9 cellular contexts compared by ENCODE assay signal in the genomic region with DNA sequence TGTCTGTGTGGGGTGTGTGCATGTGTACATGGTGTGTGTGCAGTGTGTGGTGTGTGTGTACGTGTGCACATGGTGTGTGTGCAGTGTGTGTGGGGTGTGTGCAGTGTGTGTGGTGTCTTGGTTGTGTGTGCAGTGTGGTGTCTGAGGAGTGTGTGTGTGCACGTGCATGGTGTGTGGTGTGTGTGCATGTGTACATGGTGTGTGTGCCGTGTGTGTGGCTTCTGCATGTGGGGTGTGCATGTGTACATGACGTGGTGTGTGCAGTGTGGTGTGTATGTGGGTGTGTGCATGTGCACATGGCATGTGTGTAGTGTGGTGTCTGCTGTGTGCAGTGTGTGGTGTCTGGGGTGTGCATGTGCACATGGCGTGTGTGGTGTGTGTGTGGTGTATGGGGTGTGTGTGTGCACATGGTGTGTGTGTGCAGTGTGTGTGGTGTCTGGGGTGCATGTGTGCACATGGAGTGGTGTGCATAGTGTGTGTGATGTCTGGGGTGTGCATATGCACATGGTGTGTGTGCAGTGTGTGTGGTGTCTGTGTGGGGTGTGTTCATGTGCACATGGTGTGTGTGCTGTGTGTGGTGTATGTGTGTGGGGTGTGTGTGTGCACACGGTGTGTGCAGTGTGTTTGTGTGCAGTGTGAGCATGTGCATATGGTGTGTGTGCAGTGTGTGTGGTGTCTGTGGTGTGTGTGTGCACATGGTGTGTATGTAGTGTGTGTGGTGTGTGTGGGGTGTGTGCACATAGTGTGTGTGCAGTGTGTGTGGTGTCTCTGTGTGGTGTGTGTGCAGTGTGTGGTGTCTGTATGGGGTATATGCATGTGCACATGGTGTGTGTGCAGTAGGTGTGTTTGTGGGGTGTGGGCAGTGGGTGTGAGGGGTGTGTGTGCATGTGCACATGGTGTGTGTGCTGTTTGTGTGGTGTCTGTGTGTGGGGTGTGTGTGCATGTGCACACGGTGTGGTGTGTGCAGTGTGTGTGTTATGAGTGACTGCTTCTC. TPM values are rescaled to one million over a fixed set of nuclear protein-coding genes. Genes with fewer than 3 reads are reported as not detected.
A peak's percentile ranks its signal among the peaks of the same experiment; 100 is the strongest.
DNase-seq lines count a peak whose midpoint lies in the region; ATAC-seq and TF ChIP-seq lines count a peak whose summit lies in the region.
"Had no signal": no experiment of that assay in that cellular context is flagged by ENCODE, and none has a peak within 500 bp of the region (broad histone marks: within the 10 kb centered on the region; RNA-seq: fewer than 3 reads in every experiment).

No MANE protein-coding gene starts in this region.

- TF ChIP-seq POLR2A in thyroid gland (IDR thresholded peaks at IDR 0.05), result no peak

- TF ChIP-seq CTCF in GM10266 (IDR thresholded peaks at IDR 0.05; ENCODE audit: control insufficient read depth, insufficient read depth, low read depth, missing control alignments) (no peak), fibroblast of mammary gland (conservative IDR thresholded peaks at IDR 0.05; ENCODE audit: control insufficient read depth, insufficient read depth, low read depth, low read length) (no peak), thyroid gland (IDR thresholded peaks at IDR 0.05) (no peak)

- no peaks in the 10 kb centered on the region for H3K27me3 ChIP-seq in thyroid gland

- intact Hi-C loops in thyroid gland (cut with DNase I), result no loop called here

- H3K4me3 ChIP-seq in fibroblast of mammary gland (ENCODE audit: control insufficient read depth, low read depth, low read length) (no peak overlapping the region), thyroid gland (replicated peaks in 1 of 3) (no peak overlapping the region)

- H3K36me3 ChIP-seq in thyroid gland, result no peaks in the 10 kb centered on the region

- DNase-seq in GM10266 (ENCODE audit: extremely low spot score), result peak; percentile 16
- DNase-seq in NCI-H226, result peak; percentile 3
- peak; percentile 24 for DNase-seq in fibroblast of mammary gland (ENCODE audit: low read depth)
- DNase-seq in renal cortical epithelial cell (ENCODE audit: low read depth), result peak; percentile 23
- DNase-seq in 8988T, result no peak
- no peak for DNase-seq in thyroid gland
- no peak for DNase-seq in nucleus accumbens (lab: John Stamatoyannopoulos, UW)
- DNase-seq: NCI-H2081 had no signal

- H3K27ac ChIP-seq in thyroid gland, result no peak overlapping the region

- no peak for ATAC-seq in GM21390 (IDR thresholded peaks at IDR 0.05; ENCODE audit: unreplicated experiment)

- no peaks in the 10 kb centered on the region for H3K4me1 ChIP-seq in thyroid gland

- WGBS in thyroid gland, 2 donors, result 57 to 60% methylated on average over 7 of the region's 7 CpGs

- H3K9me3 ChIP-seq in thyroid gland, result no peaks in the 10 kb centered on the region

RNA-seq across cellular contexts. Expression of a gene that starts 40.6 kb away (rescaled TPM):
- 7.6 and 12.7 TPM in 2 replicates for total RNA-seq in renal cortical epithelial cell
- total RNA-seq in thyroid gland, result 10 to 100 TPM; 12.3 to 23.7 (median 13.4) TPM

Comparison
In these comparisons a context has a peak if more than half of its experiments do, and no peak if none do; other contexts are left out.
1. DNase-seq: peak in GM10266 (single experiment), NCI-H226 (single experiment), fibroblast of mammary gland (single experiment) and renal cortical epithelial cell (single experiment); none in 8988T (single experiment), thyroid gland (0 of 2) and nucleus accumbens (0 of 56).